Comparison of ENCODE assay signal across 31 cellular contexts in the genomic region with DNA sequence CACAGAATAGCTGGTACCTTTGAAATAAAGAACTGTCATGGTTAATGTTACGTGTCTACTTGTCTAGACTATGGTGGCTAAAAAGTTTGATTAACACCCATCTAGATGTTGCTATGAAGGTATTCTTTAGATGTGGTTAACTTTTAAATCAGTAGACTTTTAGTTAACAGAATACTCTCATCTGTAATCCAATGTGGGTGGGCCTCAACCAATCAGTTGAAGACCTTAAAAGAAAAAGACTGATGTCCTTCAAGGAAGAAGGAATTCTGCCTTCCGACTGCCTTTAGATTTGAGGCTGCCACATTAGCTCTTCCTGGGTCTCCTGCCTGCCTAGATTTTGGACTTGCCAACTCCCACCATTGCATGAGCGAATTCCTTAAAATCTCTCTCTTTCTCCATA.
"Had no signal": no experiment of that assay in that cellular context is flagged by ENCODE, and none has a peak within 500 bp of the region (broad histone marks: within the 10 kb centered on the region; RNA-seq: fewer than 3 reads in every experiment).

No MANE protein-coding gene starts in this region.

- FAIRE-seq: astrocyte, bronchial epithelial cell had no signal

- H3K27me3 ChIP-seq: adrenal gland, ascending aorta, body of pancreas, brain microvascular endothelial cell, breast epithelium, cardiac muscle cell had no signal

- H3K27ac ChIP-seq: adrenal gland, ascending aorta, body of pancreas, brain microvascular endothelial cell, breast epithelium, cardiac muscle cell had no signal

- DNase-seq: activated effector memory CD4-positive, alpha-beta T cell treated with anti-CD3 and anti-CD28 coated beads, Interleukin-2, amount 50 U/mL, for 16 hours; activated effector memory CD4-positive, alpha-beta T cell treated with Interleukin-2 at 50 U/mL for 16 hours; activated gamma-delta T cell; activated gamma-delta T cell treated with Interleukin-2 at 50 U/mL for 16 hours; activated naive CD4-positive, alpha-beta T cell; activated naive CD4-positive, alpha-beta T cell treated with anti-CD3 and anti-CD28 coated beads for 36 hours; activated naive CD4-positive, alpha-beta T cell treated with anti-CD3 and anti-CD28 coated beads, Interleukin-2, amount 10 ng/mL, durations not matched to agents 7 days and 5 days; activated naive CD4-positive, alpha-beta T cell treated with anti-CD3 and anti-CD28 coated beads, Interleukin-2, amount 50 U/mL, for 16 hours; activated naive CD4-positive, alpha-beta T cell treated with Interleukin-2 at 50 U/mL for 16 hours; activated naive CD8-positive, alpha-beta T cell treated with anti-CD3 and anti-CD28 coated beads for 36 hours; activated naive CD8-positive, alpha-beta T cell treated with anti-CD3 and anti-CD28 coated beads, Interleukin-2, amount 10 ng/mL, durations not matched to agents 7 days and 5 days; activated naive CD8-positive, alpha-beta T cell treated with anti-CD3 and anti-CD28 coated beads, Interleukin-2, amount 50 U/mL, for 24 hours; activated T-cell treated with anti-CD3 and anti-CD28 coated beads, Interleukin-2, amount 50 U/mL, for 24 hours; activated T-cell treated with anti-CD3 and anti-CD28 coated beads, Interleukin-2, amount 50 U/mL, for 4 hours; activated T-cell treated with anti-CD3 and anti-CD28 coated beads, Interleukin-2, amount 50 U/mL, for 48 hours; activated T-cell treated with anti-CD3 and anti-CD28 coated beads, Interleukin-2, amount 50 U/mL, for 72 hours; adrenal gland; amniotic stem cell; amygdala; anterior cingulate cortex; aorta; body of pancreas; brain microvascular endothelial cell; caudate nucleus; central memory CD4-positive, alpha-beta T cell; cerebellar nuclear complex had no signal

- H3K36me3 ChIP-seq: adrenal gland, ascending aorta, brain microvascular endothelial cell, breast epithelium, cardiac muscle cell had no signal

- ATAC-seq: activated naive CD8-positive, alpha-beta T cell treated with anti-CD3 and anti-CD28 coated beads, Interleukin-2, amount 50 U/mL, for 24 hours; activated T-cell treated with anti-CD3 and anti-CD28 coated beads, Interleukin-2, amount 50 U/mL, for 72 hours; body of pancreas had no signal

- H3K9me3 ChIP-seq: adrenal gland, ascending aorta, body of pancreas, breast epithelium had no signal

- H3K4me1 ChIP-seq: breast epithelium had no signal

- H3K4me3 ChIP-seq: adrenal gland, ascending aorta, body of pancreas, breast epithelium, cardiac muscle cell had no signal
